8 cellular contexts compared by ENCODE assay signal in the genomic region with DNA sequence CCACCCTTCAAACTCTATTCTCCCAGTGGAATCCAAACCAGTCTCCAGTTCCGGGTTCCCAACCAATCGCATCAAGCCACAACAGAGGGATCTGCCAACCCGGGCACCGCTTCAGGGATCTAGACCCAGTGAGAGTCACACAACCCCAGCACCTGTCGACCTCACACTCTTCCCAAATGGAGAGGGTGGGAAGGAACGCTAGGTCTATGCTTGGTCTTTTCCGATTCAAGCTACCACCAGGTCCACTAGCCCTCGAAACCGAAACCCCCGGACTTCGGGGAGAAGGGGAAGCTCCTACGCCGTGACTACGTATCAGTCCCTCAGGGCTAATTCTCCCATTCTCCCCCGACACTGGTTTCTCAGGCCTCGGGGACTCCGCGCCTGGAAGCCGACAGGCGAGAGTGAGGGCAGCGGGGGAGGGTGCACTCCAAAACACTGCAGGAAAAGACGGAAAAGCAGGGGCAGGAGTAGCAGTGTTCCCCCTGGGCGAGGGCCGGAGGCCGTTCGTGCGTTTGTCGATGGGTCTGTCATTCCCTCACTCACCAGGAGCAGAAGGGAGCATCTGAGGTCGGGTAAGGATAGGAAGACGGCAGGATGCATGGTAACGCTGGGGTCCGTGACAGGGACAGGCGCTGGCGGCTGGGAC. TPM values are rescaled to one million over a fixed set of nuclear protein-coding genes. Genes with fewer than 3 reads are reported as not detected.
DNase-seq lines count a peak whose midpoint lies in the region; ATAC-seq and TF ChIP-seq lines count a peak whose summit lies in the region.

No MANE protein-coding gene starts in this region.

- TF ChIP-seq CTCF in Calu3 (IDR thresholded peaks at IDR 0.05; ENCODE audit: unreplicated experiment), result no peak
- TF ChIP-seq CTCF in OCI-LY3 (IDR thresholded peaks at IDR 0.05; ENCODE audit: low read depth, low read length), result no peak

- no peak overlapping the region for H2BK5ac ChIP-seq in neuronal stem cell (ENCODE audit: low read length)

- peak overlapping the region; percentile 86 for H3K4me3 ChIP-seq in HUES64 (ENCODE audit: low read length)
- peak overlapping the region; percentile 96 for H3K4me3 ChIP-seq in OCI-LY3 (ENCODE audit: low read length)
- H3K4me3 ChIP-seq in neuronal stem cell (ENCODE audit: low read length in 2 of 2), result peak overlapping the region; percentile 81 to 88

- H3K4me1 Mint-ChIP-seq in Calu3 (ENCODE audit: low read depth, unreplicated experiment), result peaks cover 11% of the 10 kb centered on the region
- H3K4me1 Mint-ChIP-seq in activated naive CD8-positive, alpha-beta T cell treated with anti-CD3 and anti-CD28 coated beads for 36 hours, result peaks cover 28% of the 10 kb centered on the region

- CTCF ChIA-PET in Calu3 (lab: Charles Lee), result no interaction called here

- H3K36me3 Mint-ChIP-seq in Calu3 (ENCODE audit: insufficient read depth, unreplicated experiment), result peaks cover 24% of the 10 kb centered on the region
- H3K36me3 Mint-ChIP-seq in activated naive CD8-positive, alpha-beta T cell treated with anti-CD3 and anti-CD28 coated beads for 36 hours, result peaks cover 6% of the 10 kb centered on the region

- H3K18ac ChIP-seq in neuronal stem cell (ENCODE audit: low read length), result peak overlapping the region; percentile 65

- no TSS peak for BruUV-seq in Calu3 (replicated peaks; lab: Mats Ljungman, UMichigan)

- no peak overlapping the region for H3K4ac ChIP-seq in neuronal stem cell (ENCODE audit: low read length)

- WGBS in HUES64, result under 1% methylated on average over 34 of the region's 34 CpGs
- WGBS in neuronal stem cell (ENCODE audit: extremely low coverage in 2 of 2, insufficient read length in 2 of 2, insufficient replicate concordance in 1 of 2), 2 donors, result no CpG with 5 or more reads among the region's 34 CpGs

- H2AK5ac ChIP-seq in neuronal stem cell (ENCODE audit: low read depth, low read length), result no peak overlapping the region

- no peaks in the 10 kb centered on the region for H3K9me3 Mint-ChIP-seq in Calu3 (ENCODE audit: low read depth, unreplicated experiment)
- H3K9me3 Mint-ChIP-seq in activated naive CD8-positive, alpha-beta T cell treated with anti-CD3 and anti-CD28 coated beads for 36 hours, result no peaks in the 10 kb centered on the region

- H3K79me2 ChIP-seq in OCI-LY3 (ENCODE audit: low read length), result peaks cover 55% of the 10 kb centered on the region

- ATAC-seq in GM21381 (IDR thresholded peaks at IDR 0.05; ENCODE audit: unreplicated experiment), result peak; percentile 6

- H3K27ac Mint-ChIP-seq in Calu3 (ENCODE audit: unreplicated experiment), result peak overlapping the region; percentile 94
- peak overlapping the region; percentile 94 for H3K27ac Mint-ChIP-seq in activated naive CD8-positive, alpha-beta T cell treated with anti-CD3 and anti-CD28 coated beads for 36 hours

- H4K20me1 ChIP-seq in OCI-LY3 (ENCODE audit: insufficient read depth, low read length), result peaks cover 4% of the 10 kb centered on the region; the same call in 1 of the 2 replicates

- peak overlapping the region; percentile 98 for H3K4me3 Mint-ChIP-seq in Calu3 (ENCODE audit: low read depth, unreplicated experiment)
- peak overlapping the region; percentile 99 for H3K4me3 Mint-ChIP-seq in activated naive CD8-positive, alpha-beta T cell treated with anti-CD3 and anti-CD28 coated beads for 36 hours

- no peak overlapping the region for H4K8ac ChIP-seq in neuronal stem cell (ENCODE audit: low read depth, low read length)

- H3K14ac ChIP-seq in neuronal stem cell (ENCODE audit: low read length), result no peak overlapping the region

- peaks cover 4% of the 10 kb centered on the region for H3K79me1 ChIP-seq in neuronal stem cell (ENCODE audit: low read depth, low read length)

- H3K36me3 ChIP-seq in HUES64 (ENCODE audit: insufficient read depth, low read length), result 0 out of 2 replicates have a peak, but pooled peaks cover 4% of the 10 kb centered on the region
- H3K36me3 ChIP-seq in OCI-LY3 (replicated peaks; ENCODE audit: low read depth, low read length), result peaks cover 3% of the 10 kb centered on the region
- H3K36me3 ChIP-seq in neuronal stem cell (replicated peaks in 1 of 2; ENCODE audit: control insufficient read depth in 2 of 2, insufficient read depth in 2 of 2, low read length in 2 of 2), result peaks cover 4 to 16% of the 10 kb centered on the region in 2 donors

- H2BK120ac ChIP-seq in neuronal stem cell (ENCODE audit: low read depth, low read length), result no peak overlapping the region

- H3K27me3 ChIP-seq in HUES64 (ENCODE audit: insufficient read depth, low read length) (no peaks in the 10 kb centered on the region), OCI-LY3 (ENCODE audit: low read depth, low read length) (no peaks in the 10 kb centered on the region), neuronal stem cell (ENCODE audit: control insufficient read depth in 3 of 3, insufficient read depth in 3 of 3, low read depth in 1 of 3, low read length in 3 of 3) (no peaks in the 10 kb centered on the region)

- H3K4me1 ChIP-seq in HUES64 (ENCODE audit: insufficient read depth, low read length) (peaks cover 9% of the 10 kb centered on the region; the same call in 1 of the 2 replicates), OCI-LY3 (ENCODE audit: low read length) (peaks cover 13% of the 10 kb centered on the region), neuronal stem cell (ENCODE audit: control insufficient read depth in 2 of 2, insufficient read depth in 1 of 2, low read depth in 1 of 2, low read length in 2 of 2) (peaks cover 2 to 4% of the 10 kb centered on the region in 2 donors)

- H3K9ac ChIP-seq in HUES64 (ENCODE audit: low read depth, low read length) (peak overlapping the region; percentile 78), OCI-LY3 (ENCODE audit: low read length) (peak overlapping the region; percentile 89), neuronal stem cell (ENCODE audit: low read depth, low read length, poor library complexity) (peak overlapping the region; percentile 98)

- intact Hi-C loops in Calu3 (cut with micrococcal nuclease; ENCODE audit: unreplicated experiment), result loop anchor here (5.0 kb wide), 1 partner anchor 71 kb away; no protein-coding TSS in a partner anchor

- no peak overlapping the region for H4K91ac ChIP-seq in neuronal stem cell (ENCODE audit: low read depth, low read length, poor library complexity)

- peak overlapping the region; percentile 22 for H3K23ac ChIP-seq in neuronal stem cell (ENCODE audit: low read depth, low read length, poor library complexity)

- H3K27ac ChIP-seq in HUES64 (ENCODE audit: low read depth, low read length) (no peak overlapping the region; the same call in 1 of the 2 replicates), OCI-LY3 (ENCODE audit: low read length) (peak overlapping the region; percentile 22), neuronal stem cell (replicated peaks; ENCODE audit: low read length) (no peak overlapping the region)

- H3K4me2 ChIP-seq in OCI-LY3 (ENCODE audit: low read length) (peak overlapping the region; percentile 80), neuronal stem cell (ENCODE audit: insufficient read depth, low read length, poor library complexity, severe bottlenecking) (peak overlapping the region; percentile 90)

- no peaks in the 10 kb centered on the region for H3K27me3 Mint-ChIP-seq in Calu3 (ENCODE audit: unreplicated experiment)
- H3K27me3 Mint-ChIP-seq in activated naive CD8-positive, alpha-beta T cell treated with anti-CD3 and anti-CD28 coated beads for 36 hours, result no peaks in the 10 kb centered on the region

- H3K9me3 ChIP-seq in HUES64 (ENCODE audit: insufficient read depth, low read depth, low read length) (no peaks in the 10 kb centered on the region), OCI-LY3 (ENCODE audit: insufficient read depth, low read length) (no peaks in the 10 kb centered on the region), neuronal stem cell (replicated peaks in 1 of 2; ENCODE audit: control insufficient read depth in 2 of 2, insufficient read depth in 1 of 2, low read depth in 1 of 2, low read length in 2 of 2) (no peaks in the 10 kb centered on the region)

- H2BK12ac ChIP-seq in neuronal stem cell (ENCODE audit: low read length), result no peak overlapping the region

- H2AFZ ChIP-seq in OCI-LY3 (ENCODE audit: low read depth, low read length) (0 out of 2 replicates have a peak overlapping the region, but pooled peaks have one; percentile 15), neuronal stem cell (ENCODE audit: low read length) (peak overlapping the region; percentile 79)

- no peak overlapping the region for H2BK15ac ChIP-seq in neuronal stem cell (ENCODE audit: low read length)

- DNase-seq in Calu3 (peak; percentile 70), glomerular visceral epithelial cell (ENCODE audit: extremely low spot score) (peak; percentile 68), neuronal stem cell (ENCODE audit: low spot score) (peak; percentile 32), NCI-H187 (lab: John Stamatoyannopoulos, UW) (no peak)
- peak; percentile 21 for DNase-seq in activated naive CD8-positive, alpha-beta T cell treated with anti-CD3 and anti-CD28 coated beads for 36 hours

RNA-seq across cellular contexts. Expression of a gene that starts 0.4 kb away (rescaled TPM):
- total RNA-seq in Calu3 (2022), result 12.3 and 13.2 TPM in 2 replicates
- 14.2 TPM for polyA plus RNA-seq in HUES64 (2013, experiment 1 of 2)
- polyA plus RNA-seq in HUES64 (2013, experiment 2 of 2), result 16.5 TPM
- 10 to 100 TPM; 11.4 to 11.6 TPM for total RNA-seq in activated naive CD8-positive, alpha-beta T cell treated with anti-CD3 and anti-CD28 coated beads for 36 hours
- 14.2 TPM for polyA plus RNA-seq in neuronal stem cell (2013, experiment 1 of 2)
- polyA plus RNA-seq in neuronal stem cell (2013, experiment 2 of 2), result 13.7 TPM

RNA-seq across cellular contexts. Expression of a gene that starts 0.7 kb away (rescaled TPM):
- 12.4 and 14.2 TPM in 2 replicates for total RNA-seq in Calu3 (2022)
- polyA plus RNA-seq in HUES64 (2013, experiment 1 of 2), result 5.9 TPM
- polyA plus RNA-seq in HUES64 (2013, experiment 2 of 2), result 7.4 TPM
- 10 to 100 TPM; 16.4 to 16.8 TPM for total RNA-seq in activated naive CD8-positive, alpha-beta T cell treated with anti-CD3 and anti-CD28 coated beads for 36 hours
- polyA plus RNA-seq in neuronal stem cell (2013, experiment 1 of 2), result 6.9 TPM
- polyA plus RNA-seq in neuronal stem cell (2013, experiment 2 of 2), result 7.4 TPM

Comparison
In these comparisons a context has a peak if more than half of its experiments do, and no peak if none do; other contexts are left out.
1. DNase-seq: peak in Calu3 (single experiment), activated naive CD8-positive, alpha-beta T cell treated with anti-CD3 and anti-CD28 coated beads for 36 hours (single experiment), glomerular visceral epithelial cell (single experiment) and neuronal stem cell (single experiment); none in NCI-H187 (0 of 2).
2. Peak in every context shown above with its lines, with median percentiles within 50 percentile points of each other: H3K4me3 ChIP-seq and H3K9ac ChIP-seq.